In the genomic region with DNA sequence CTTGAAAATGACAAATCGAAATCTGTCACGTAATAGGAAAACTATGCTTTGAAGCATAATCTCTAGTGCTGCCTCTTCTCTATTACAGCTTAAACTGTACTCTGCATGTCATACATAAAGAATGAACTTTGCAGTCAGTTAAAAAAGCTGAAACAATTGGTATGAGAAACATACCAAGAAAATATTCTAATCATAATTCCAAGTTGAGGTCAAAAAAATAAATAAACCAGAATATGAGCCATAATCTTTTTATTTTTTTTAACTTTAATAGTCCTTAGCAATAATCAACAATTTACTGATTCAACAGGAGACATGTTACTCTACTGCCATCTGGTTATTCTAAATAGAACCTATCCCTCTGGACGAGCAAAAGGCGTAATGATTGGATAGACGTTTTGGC, we compare ENCODE assay signal across 24 cellular contexts.
DNase-seq lines count a peak whose midpoint lies in the region; ATAC-seq and TF ChIP-seq lines count a peak whose summit lies in the region.
"Had no signal": no experiment of that assay in that cellular context is flagged by ENCODE, and none has a peak within 500 bp of the region (broad histone marks: within the 10 kb centered on the region; RNA-seq: fewer than 3 reads in every experiment).

No MANE protein-coding gene starts in this region.

- peak; percentile 27 for DNase-seq in AG04450 (ENCODE audit: low read depth, low spot score)
- DNase-seq in IMR-90, result peak; percentile 78
- DNase-seq in cardiac fibroblast (ENCODE audit: low read depth in 2 of 2), result peak; percentile 13 to 18
- peak; percentile 50 for DNase-seq in iris pigment epithelial cell (ENCODE audit: low read depth)
- no peak for DNase-seq in cerebellar cortex (ENCODE audit: low spot score)
- DNase-seq in AML-193 (lab: John Stamatoyannopoulos, UW), result no peak
- DNase-seq in CD4-positive, alpha-beta memory T cell, result no peak
- DNase-seq: activated CD4-positive, alpha-beta T cell treated with anti-CD3 and anti-CD28 coated beads for 4 hours; activated CD8-positive, alpha-beta memory T cell treated with anti-CD3 and anti-CD28 coated beads, Interleukin-2, amount 50 U/mL, for 4 hours; activated effector memory CD4-positive, alpha-beta T cell treated with anti-CD3 and anti-CD28 coated beads, Interleukin-2, amount 50 U/mL, for 16 hours; adrenal gland; effector memory CD4-positive, alpha-beta T cell; gastrocnemius medialis; GDM1; left ventricle myocardium superior; NCI-H146; NCI-H510A treated with DMSO at 0.1 percent for 48 hours; occipital lobe; right cardiac atrium; stimulated activated CD4-positive, alpha-beta T cell treated with anti-CD3 and anti-CD28 coated beads, Interleukin-2, amount 100 ng/mL, for 24 hours; stomach; SW 1271; upper lobe of right lung had no signal

- no peak for TF ChIP-seq POLR2A in IMR-90 (IDR thresholded peaks at IDR 0.05; ENCODE audit: low read depth, low read length)

- H3K27ac Mint-ChIP-seq in CD4-positive, alpha-beta memory T cell, result no peak overlapping the region

- no peaks in the 10 kb centered on the region for H3K36me3 Mint-ChIP-seq in CD4-positive, alpha-beta memory T cell

- H3K56ac ChIP-seq in IMR-90 (ENCODE audit: extremely low read depth, insufficient read depth, low read length), result no peak overlapping the region

- POLR2A ChIA-PET in AG04450 (lab: Yijun Ruan, JAX) (interaction anchor here (1.8 kb wide), 1 partner anchor 224 kb away, joined by 10 read pairs; a partner anchor contains a TSS), IMR-90 (lab: Charles Lee; ENCODE audit: unreplicated experiment) (no interaction called here)
- POLR2A ChIA-PET in CD4-positive, alpha-beta memory T cell (lab: Charles Lee; ENCODE audit: partially characterized antibody), result no interaction called here

- no peaks in the 10 kb centered on the region for H4K20me1 ChIP-seq in IMR-90 (ENCODE audit: insufficient read depth, low read length)

- no peak overlapping the region for H3K4me2 ChIP-seq in IMR-90 (ENCODE audit: low read depth, low read length)

- H2BK5ac ChIP-seq in IMR-90 (ENCODE audit: low read depth, low read length, poor library complexity, severe bottlenecking), result no peak overlapping the region

- H3K4me3 ChIP-seq in AG04450 (ENCODE audit: low read depth, low read length) (no peak overlapping the region), IMR-90 (ENCODE audit: insufficient read depth, low read depth, low read length) (no peak overlapping the region), cardiac fibroblast (replicated peaks in 1 of 2; ENCODE audit: low read depth in 2 of 2, low read length in 2 of 2) (no peak overlapping the region)
- H3K4me3 ChIP-seq in CD4-positive, alpha-beta memory T cell (ENCODE audit: low read length in 2 of 2), result no peak overlapping the region
- H3K4me3 ChIP-seq: adrenal gland, gastrocnemius medialis, stomach, upper lobe of right lung had no signal

- no peak overlapping the region for H2AK5ac ChIP-seq in IMR-90 (ENCODE audit: low read depth, low read length)

- H2AFZ ChIP-seq in IMR-90 (replicated peaks; ENCODE audit: low read length, poor library complexity), result no peak overlapping the region

- intact Hi-C loops in IMR-90 (cut with micrococcal nuclease), result loop anchor here (1.0 to 5.0 kb wide), 2 partner anchors 224 to 374 kb away; a partner anchor contains a TSS
- intact Hi-C loops in CD4-positive, alpha-beta memory T cell (cut with micrococcal nuclease), result no loop called here

- H3K18ac ChIP-seq in IMR-90 (ENCODE audit: low read depth, low read length), result no peak overlapping the region

- TF ChIP-seq CTCF in AG04450 (IDR thresholded peaks at IDR 0.05; ENCODE audit: low read depth, low read length), result peak; percentile 43
- peak; percentile 48 for TF ChIP-seq CTCF in IMR-90 (conservative IDR thresholded peaks at IDR 0.05; ENCODE audit: low read depth, low read length)
- TF ChIP-seq CTCF in cardiac fibroblast (IDR thresholded peaks at IDR 0.05; ENCODE audit: low read depth, low read length), result no peak

- peak; percentile 53 for TF ChIP-seq RAD21 in IMR-90 (IDR thresholded peaks at IDR 0.05; ENCODE audit: low read length)

- H2BK15ac ChIP-seq in IMR-90 (ENCODE audit: low read depth, low read length), result no peak overlapping the region

- no CpG with 5 or more reads among the region's 5 CpGs for WGBS in IMR-90 (ENCODE audit: extremely low coverage in 2 of 2, insufficient read length in 1 of 2), 2 experiments

- H3K9me3 ChIP-seq in AG04450 (ENCODE audit: control insufficient read depth, insufficient read depth, low read length) (no peaks in the 10 kb centered on the region), IMR-90 (ENCODE audit: control insufficient read depth, insufficient read depth, low read length) (no peaks in the 10 kb centered on the region)
- no peaks in the 10 kb centered on the region for H3K9me3 ChIP-seq in CD4-positive, alpha-beta memory T cell (ENCODE audit: control insufficient read depth in 1 of 2, low read length in 2 of 2)
- H3K9me3 ChIP-seq: adrenal gland, gastrocnemius medialis, upper lobe of right lung had no signal

- H2AK9ac ChIP-seq in IMR-90 (replicated peaks; ENCODE audit: low read depth, low read length, poor library complexity), result no peak overlapping the region

- no peak overlapping the region for H3K4me3 Mint-ChIP-seq in CD4-positive, alpha-beta memory T cell

- no peak overlapping the region for H3K4ac ChIP-seq in IMR-90 (ENCODE audit: low read depth, low read length)

- no peak overlapping the region for H4K5ac ChIP-seq in IMR-90 (ENCODE audit: low read depth, low read length)

- no peaks in the 10 kb centered on the region for H3K36me3 ChIP-seq in IMR-90 (ENCODE audit: control insufficient read depth, insufficient read depth, low read length)
- no peaks in the 10 kb centered on the region for H3K36me3 ChIP-seq in CD4-positive, alpha-beta memory T cell (ENCODE audit: insufficient read depth, low read length)
- H3K36me3 ChIP-seq: adrenal gland, gastrocnemius medialis, stomach, upper lobe of right lung had no signal

- ATAC-seq in IMR-90 (ENCODE audit: low read depth) (peak; percentile 92), GM21528 (IDR thresholded peaks at IDR 0.05; ENCODE audit: low FRiP score, unreplicated experiment) (no peak)
- ATAC-seq: gastrocnemius medialis, left ventricle myocardium superior, right cardiac atrium, upper lobe of right lung had no signal

- dilution Hi-C loops in IMR-90 (cut with HindIII; ENCODE audit: low sequenced_read_pairs, unreplicated experiment), result no loop called here

- H3K27me3 Mint-ChIP-seq in CD4-positive, alpha-beta memory T cell, result no peaks in the 10 kb centered on the region

- no peaks in the 10 kb centered on the region for H3K4me1 ChIP-seq in IMR-90 (ENCODE audit: control insufficient read depth, insufficient read depth, low read length)
- H3K4me1 ChIP-seq in CD4-positive, alpha-beta memory T cell (ENCODE audit: insufficient read depth, low read length), result no peaks in the 10 kb centered on the region
- H3K4me1 ChIP-seq: adrenal gland, gastrocnemius medialis, stomach, upper lobe of right lung had no signal

- H3K27ac ChIP-seq in AG04450 (ENCODE audit: low read depth, low read length) (no peak overlapping the region), IMR-90 (ENCODE audit: insufficient read depth, low read length) (no peak overlapping the region)
- H3K27ac ChIP-seq in CD4-positive, alpha-beta memory T cell (ENCODE audit: low read depth, low read length), result no peak overlapping the region
- H3K27ac ChIP-seq: adrenal gland, gastrocnemius medialis, stomach, upper lobe of right lung had no signal

- peaks cover 0 to 27% (median 16%) of the 10 kb centered on the region in 8 donors for H3K9me3 Mint-ChIP-seq in CD4-positive, alpha-beta memory T cell

- H3K14ac ChIP-seq in IMR-90 (replicated peaks; ENCODE audit: low read depth, low read length), result no peak overlapping the region

- no peaks in the 10 kb centered on the region for H3K4me1 Mint-ChIP-seq in CD4-positive, alpha-beta memory T cell

- no peak overlapping the region for H4K8ac ChIP-seq in IMR-90 (ENCODE audit: low read depth in 2 of 2, low read length in 2 of 2)

- no peak overlapping the region for H3K23ac ChIP-seq in IMR-90 (ENCODE audit: low read depth, low read length)

- H3K9ac ChIP-seq in IMR-90 (ENCODE audit: low read depth, low read length), result no peak overlapping the region

- BruUV-seq in IMR-90 (replicated peaks; lab: Mats Ljungman, UMichigan), result no TSS peak

- H3K27me3 ChIP-seq in AG04450 (ENCODE audit: control insufficient read depth, insufficient read depth, low read length) (no peaks in the 10 kb centered on the region), IMR-90 (ENCODE audit: control insufficient read depth, insufficient read depth, low read length) (no peaks in the 10 kb centered on the region)
- no peaks in the 10 kb centered on the region for H3K27me3 ChIP-seq in CD4-positive, alpha-beta memory T cell (ENCODE audit: insufficient read depth, low read length)
- H3K27me3 ChIP-seq: adrenal gland, gastrocnemius medialis, stomach, upper lobe of right lung had no signal

- no peaks in the 10 kb centered on the region for H3K79me1 ChIP-seq in IMR-90 (ENCODE audit: low read depth in 1 of 2, low read length in 2 of 2)

- in situ Hi-C loops in IMR-90 (cut with MboI; ENCODE audit: low sequenced_read_pairs), result no loop called here

- CTCF ChIA-PET in AG04450 (lab: Charles Lee), result interaction anchor here (3.1 to 9.2 kb wide), 2 partner anchors 225 to 372 kb away, joined by 11 to 72 read pairs; a partner anchor contains a TSS
- CTCF ChIA-PET in IMR-90 (lab: Yijun Ruan, JAX), result interaction anchor here (0.5 to 1.5 kb wide), 4 partner anchors 18 to 1037 kb away, joined by 3 to 4 read pairs (median 3); a partner anchor contains a TSS
- CTCF ChIA-PET in CD4-positive, alpha-beta memory T cell (lab: Charles Lee; ENCODE audit: partially characterized antibody), result no interaction called here

- H2BK20ac ChIP-seq in IMR-90 (ENCODE audit: low read depth, low read length), result no peak overlapping the region

- no peaks in the 10 kb centered on the region; the same call in 1 of the 2 replicates for H3K9me1 ChIP-seq in IMR-90 (ENCODE audit: insufficient read depth, low read length)

- no peak overlapping the region for H2BK120ac ChIP-seq in IMR-90 (ENCODE audit: low read depth, low read length)

- no peak overlapping the region for H4K91ac ChIP-seq in IMR-90 (ENCODE audit: insufficient read depth, low read depth, low read length)

TF ChIP-seq in IMR-90, 13 proteins besides CTCF, POLR2A, EP300 and RAD21 (continues in another document):
- TF ChIP-seq FOS (IDR thresholded peaks at IDR 0.05; ENCODE audit: low read depth, low read length), result no peak
- TF ChIP-seq, protein P1, sequence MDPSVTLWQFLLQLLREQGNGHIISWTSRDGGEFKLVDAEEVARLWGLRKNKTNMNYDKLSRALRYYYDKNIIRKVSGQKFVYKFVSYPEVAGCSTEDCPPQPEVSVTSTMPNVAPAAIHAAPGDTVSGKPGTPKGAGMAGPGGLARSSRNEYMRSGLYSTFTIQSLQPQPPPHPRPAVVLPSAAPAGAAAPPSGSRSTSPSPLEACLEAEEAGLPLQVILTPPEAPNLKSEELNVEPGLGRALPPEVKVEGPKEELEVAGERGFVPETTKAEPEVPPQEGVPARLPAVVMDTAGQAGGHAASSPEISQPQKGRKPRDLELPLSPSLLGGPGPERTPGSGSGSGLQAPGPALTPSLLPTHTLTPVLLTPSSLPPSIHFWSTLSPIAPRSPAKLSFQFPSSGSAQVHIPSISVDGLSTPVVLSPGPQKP (IDR thresholded peaks at IDR 0.05; ENCODE audit: borderline replicate concordance, low read depth, low read length), result no peak
- no peak for TF ChIP-seq NFE2L2 (IDR thresholded peaks at IDR 0.05; ENCODE audit: low read depth, low read length)
- no peak for TF ChIP-seq CEBPB (IDR thresholded peaks at IDR 0.05; ENCODE audit: low read depth, low read length)

Comparison
In these comparisons a context has a peak if more than half of its experiments do, and no peak if none do; other contexts are left out.
1. DNase-seq: peak in AG04450 (single experiment), IMR-90 (single experiment), cardiac fibroblast (2 of 2) and iris pigment epithelial cell (single experiment); none in cerebellar cortex (single experiment), AML-193 (0 of 2) and CD4-positive, alpha-beta memory T cell (0 of 5).